In the genomic region with DNA sequence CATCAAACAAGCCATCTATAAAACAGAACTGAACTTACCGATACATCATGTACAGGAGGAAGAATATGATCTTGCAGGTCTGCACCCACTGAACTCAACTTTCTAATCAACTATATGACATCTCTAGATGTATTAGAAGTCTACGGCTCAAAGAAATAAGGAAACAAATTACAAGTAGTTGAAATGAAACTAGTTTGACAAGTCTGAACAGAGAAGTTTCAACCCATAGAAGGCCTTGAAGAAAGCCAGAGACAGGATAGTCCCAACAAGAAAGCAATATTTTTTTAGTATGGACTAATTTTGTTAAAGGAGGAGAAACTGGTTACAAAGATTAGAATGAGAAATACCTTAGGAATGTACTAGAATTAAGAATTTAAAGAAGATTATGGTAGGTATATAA, we compare ENCODE assay signal across 16 cellular contexts. TPM values are rescaled to one million over a fixed set of nuclear protein-coding genes. Genes with fewer than 3 reads are reported as not detected.
DNase-seq lines count a peak whose midpoint lies in the region; ATAC-seq and TF ChIP-seq lines count a peak whose summit lies in the region.
"Had no signal": no experiment of that assay in that cellular context is flagged by ENCODE, and none has a peak within 500 bp of the region (broad histone marks: within the 10 kb centered on the region; RNA-seq: fewer than 3 reads in every experiment).

A gene with protein sequence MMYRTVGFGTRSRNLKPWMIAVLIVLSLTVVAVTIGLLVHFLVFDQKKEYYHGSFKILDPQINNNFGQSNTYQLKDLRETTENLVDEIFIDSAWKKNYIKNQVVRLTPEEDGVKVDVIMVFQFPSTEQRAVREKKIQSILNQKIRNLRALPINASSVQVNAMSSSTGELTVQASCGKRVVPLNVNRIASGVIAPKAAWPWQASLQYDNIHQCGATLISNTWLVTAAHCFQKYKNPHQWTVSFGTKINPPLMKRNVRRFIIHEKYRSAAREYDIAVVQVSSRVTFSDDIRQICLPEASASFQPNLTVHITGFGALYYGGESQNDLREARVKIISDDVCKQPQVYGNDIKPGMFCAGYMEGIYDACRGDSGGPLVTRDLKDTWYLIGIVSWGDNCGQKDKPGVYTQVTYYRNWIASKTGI (minus strand): TSS at position 149 of the 400 bp plus-strand sequence. CDS start 100 bp downstream, at position 49.

- no peak for ATAC-seq in PC-3
- no peak for ATAC-seq in HG03469 (IDR thresholded peaks at IDR 0.05; ENCODE audit: unreplicated experiment)
- ATAC-seq in GM19324 (IDR thresholded peaks at IDR 0.05; ENCODE audit: low FRiP score, unreplicated experiment), result no peak
- ATAC-seq: GM12878, GM23338 had no signal

- no peak within 1 kb of the TSS for H3K9ac ChIP-seq in PC-3 (ENCODE audit: low read length)
- no peak within 1 kb of the TSS for H3K9ac ChIP-seq in Karpas-422 (ENCODE audit: low read length)

- peaks cover 9% of the 10 kb centered on the region for H3K9me3 Mint-ChIP-seq in mesothelial cell of epicardium
- H3K9me3 Mint-ChIP-seq: CD4-positive, alpha-beta T cell had no signal

- DNase-seq in PC-3, result no peak
- DNase-seq in epithelial cell of esophagus (ENCODE audit: low read depth), result peak; percentile 44
- DNase-seq in mesothelial cell of epicardium (ENCODE audit: low spot score in 2 of 2, unreplicated experiment in 2 of 2), result no peak
- DNase-seq in Karpas-422, result no peak
- no peak for DNase-seq in NOMO-1 treated with DMSO at 0.1 percent for 48 hours (lab: John Stamatoyannopoulos, UW; ENCODE audit: unreplicated experiment)
- DNase-seq: C1 segment of cervical spinal cord; Calu3; CD4-positive, alpha-beta T cell; DMS79; H7 had no signal

- no peak for TF ChIP-seq CTCF in PC-3 (conservative IDR thresholded peaks at IDR 0.05; ENCODE audit: low read depth, low read length)
- no peak for TF ChIP-seq CTCF in epithelial cell of esophagus (IDR thresholded peaks at IDR 0.05; ENCODE audit: insufficient read depth, low read depth, low read length, missing control alignments)
- no peak for TF ChIP-seq CTCF in mesothelial cell of epicardium (IDR thresholded peaks at IDR 0.05; ENCODE audit: unreplicated experiment)

- H3K27me3 ChIP-seq in PC-3 (ENCODE audit: low read length) (peaks cover 10% of the 10 kb centered on the region), Karpas-422 (ENCODE audit: low read length) (no peaks in the 10 kb centered on the region)

- H3K9me2 ChIP-seq in PC-3 (replicated peaks; ENCODE audit: low read length) (no peaks in the 10 kb centered on the region), Karpas-422 (replicated peaks; ENCODE audit: insufficient read depth, low read length) (no peaks in the 10 kb centered on the region)

- H3K27ac Mint-ChIP-seq in mesothelial cell of epicardium, result peak within 1 kb of the TSS; percentile 39
- H3K27ac Mint-ChIP-seq: B cell; CD4-positive, alpha-beta T cell; GM23338 had no signal

- H3K79me2 ChIP-seq in PC-3 (ENCODE audit: low read length), result no peaks in the 10 kb centered on the region
- H3K79me2 ChIP-seq in Karpas-422 (ENCODE audit: low read length), result no peaks in the 10 kb centered on the region

- no peaks in the 10 kb centered on the region for H3K36me3 ChIP-seq in PC-3 (ENCODE audit: low read depth, low read length)
- no peaks in the 10 kb centered on the region for H3K36me3 ChIP-seq in Karpas-422 (ENCODE audit: insufficient read depth, low read length)

- no peaks in the 10 kb centered on the region for H3K36me3 Mint-ChIP-seq in mesothelial cell of epicardium

- H3K9me3 ChIP-seq in PC-3 (ENCODE audit: low read length), result no peaks in the 10 kb centered on the region
- H3K9me3 ChIP-seq in Karpas-422 (ENCODE audit: low read length), result no peaks in the 10 kb centered on the region

- 0 out of 2 replicates have a peak within 1 kb of the TSS, but pooled peaks have one; percentile 17 for H2AFZ ChIP-seq in PC-3 (ENCODE audit: low read length)
- H2AFZ ChIP-seq in Karpas-422 (ENCODE audit: low read length), result no peak within 1 kb of the TSS
- H2AFZ ChIP-seq: GM23338 had no signal

- H3K4me3 ChIP-seq in PC-3 (ENCODE audit: low read length), result no peak within 1 kb of the TSS
- no peak within 1 kb of the TSS for H3K4me3 ChIP-seq in epithelial cell of esophagus (ENCODE audit: low read length)
- H3K4me3 ChIP-seq in Karpas-422 (ENCODE audit: low read length), result no peak within 1 kb of the TSS
- H3K4me3 ChIP-seq: GM12878, GM23338 had no signal

- no peaks in the 10 kb centered on the region for H3F3A ChIP-seq in PC-3 (ENCODE audit: low read length, unreplicated experiment)

- CTCF ChIA-PET in PC-3 (lab: Charles Lee), result no interaction called here

- POLR2A ChIA-PET in PC-3 (lab: Charles Lee; ENCODE audit: unreplicated experiment), result interaction anchor here (0.8 kb wide), 1 partner anchor 50 kb away, joined by 3 read pairs; no protein-coding TSS in a partner anchor

- H3K27ac ChIP-seq in PC-3 (ENCODE audit: low read length) (no peak within 1 kb of the TSS), Karpas-422 (ENCODE audit: low read length) (no peak within 1 kb of the TSS)

- H3K4me2 ChIP-seq in PC-3 (ENCODE audit: low read length) (no peak within 1 kb of the TSS), Karpas-422 (ENCODE audit: low read depth, low read length, poor library complexity, severe bottlenecking) (no peak within 1 kb of the TSS)
- H3K4me2 ChIP-seq: GM23338 had no signal

- no TSS peak for BruUV-seq in PC-3 (replicated peaks; lab: Mats Ljungman, UMichigan)

- H4K20me1 ChIP-seq in PC-3 (ENCODE audit: low read length) (no peaks in the 10 kb centered on the region), Karpas-422 (ENCODE audit: insufficient read depth, low read depth, low read length) (no peaks in the 10 kb centered on the region)

- no peaks in the 10 kb centered on the region for H3K27me3 Mint-ChIP-seq in mesothelial cell of epicardium (ENCODE audit: low read depth)
- H3K27me3 Mint-ChIP-seq: CD4-positive, alpha-beta T cell had no signal

- peaks cover 19% of the 10 kb centered on the region for H3K4me1 Mint-ChIP-seq in mesothelial cell of epicardium
- H3K4me1 Mint-ChIP-seq: B cell, GM23338 had no signal

- intact Hi-C loops in PC-3 (cut with micrococcal nuclease), result no loop called here

- H3K4me1 ChIP-seq in PC-3 (ENCODE audit: insufficient read depth, low read length), result no peaks in the 10 kb centered on the region
- H3K4me1 ChIP-seq in Karpas-422 (ENCODE audit: low read length), result no peaks in the 10 kb centered on the region

- H3K4me3 Mint-ChIP-seq in mesothelial cell of epicardium, result no peak within 1 kb of the TSS
- H3K4me3 Mint-ChIP-seq: B cell; CD4-positive, alpha-beta T cell; GM23338 had no signal

RNA-seq across cellular contexts. Expression of the gene that starts here (rescaled TPM):
- total RNA-seq in PC-3 (2014; rRNA removed), result not detected in 2 replicates
- 1.6 to 1.8 TPM (median 1.8 TPM) in 3 replicates for total RNA-seq in mesothelial cell of epicardium
- total RNA-seq in Karpas-422 (2014; rRNA removed; shearing (Covaris generic); ENCODE audit: low replicate concordance), result not detected in 2 replicates
- total RNA-seq: B cell; Calu3; CD4-positive, alpha-beta T cell; G401; GM12878; GM23338 had no signal
